8 cellular contexts compared by ENCODE assay signal in the genomic region with DNA sequence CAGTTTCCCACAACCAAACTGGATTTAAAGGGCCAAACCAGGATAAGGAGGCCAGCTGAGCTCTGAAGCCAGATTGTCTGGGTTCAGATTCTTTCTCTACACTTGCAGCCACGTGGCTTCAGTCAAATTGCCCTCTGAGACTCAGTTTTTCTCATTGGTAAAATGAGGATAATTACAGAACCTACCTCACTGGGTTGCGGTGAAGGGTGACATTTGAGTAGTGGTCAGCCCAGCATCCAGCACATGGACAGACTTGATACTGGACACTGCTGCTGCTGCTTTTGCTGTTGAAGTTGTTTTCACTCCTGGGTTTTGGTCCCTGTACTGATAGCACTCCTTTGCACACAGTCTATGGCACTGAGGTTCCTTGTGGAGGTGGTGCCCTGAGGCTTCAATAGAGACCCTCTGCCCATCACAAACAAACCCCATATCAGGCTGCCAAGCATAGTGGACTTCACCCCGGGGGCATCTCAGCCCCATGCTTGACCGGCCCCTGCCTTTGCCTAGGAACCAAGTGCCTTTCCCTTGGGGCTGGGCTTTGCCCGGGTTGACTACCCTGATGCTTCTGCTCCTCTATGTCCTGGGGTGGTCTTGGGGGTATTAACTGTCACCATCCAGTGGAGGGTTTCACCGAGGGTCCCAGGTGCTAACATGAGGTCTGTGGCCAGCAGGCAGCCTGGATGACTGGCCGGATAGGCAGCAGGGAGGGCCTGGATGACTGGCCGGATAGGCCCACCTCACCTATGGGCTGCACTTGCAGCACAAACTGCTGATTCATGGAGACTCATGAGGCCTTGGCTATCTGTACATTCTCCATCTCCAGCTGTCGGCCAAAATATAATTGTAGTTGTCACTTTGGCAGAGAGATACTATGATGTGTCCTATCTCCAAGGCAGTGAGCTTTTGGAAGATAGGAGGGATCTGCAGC. TPM values are rescaled to one million over a fixed set of nuclear protein-coding genes. Genes with fewer than 3 reads are reported as not detected.
DNase-seq lines count a peak whose midpoint lies in the region; FAIRE-seq and TF ChIP-seq lines count a peak whose summit lies in the region.

No MANE protein-coding gene starts in this region.

- H3K27ac ChIP-seq in small intestine (ENCODE audit: low read depth in 1 of 2, low read length in 1 of 2) = peak overlapping the region; percentile 47 to 94

- H3K36me3 ChIP-seq in small intestine (ENCODE audit: control insufficient read depth in 2 of 2, insufficient read depth in 2 of 2, low read length in 2 of 2) = no peaks in the 10 kb centered on the region

- FAIRE-seq in small intestine (lab: Jason Lieb, UNC) = no peak

- H3K27me3 ChIP-seq in small intestine (ENCODE audit: control insufficient read depth in 2 of 2, insufficient read depth in 2 of 2, low read length in 2 of 2) = no peaks in the 10 kb centered on the region

- DNase-seq in RPMI7951 (ENCODE audit: low read depth) (peak; percentile 32), fibroblast of gingiva (ENCODE audit: low read depth) (peak; percentile 46), small intestine (no peak), RKO (ENCODE audit: low spot score) (no peak), amygdala (lab: John Stamatoyannopoulos, UW) (no peak), cerebellar nuclear complex (lab: John Stamatoyannopoulos, UW) (no peak), HT-29 (ENCODE audit: low spot score) (no peak)

- H3K9me3 ChIP-seq in small intestine (ENCODE audit: control insufficient read depth, low read depth) = no peaks in the 10 kb centered on the region

- H3K4me3 ChIP-seq in small intestine (ENCODE audit: low read depth in 1 of 2, low read length in 2 of 2) = no peak overlapping the region

- 64 to 82% (median 76%) methylated on average over 9 of the region's 9 CpGs for WGBS in small intestine, 3 donors

- peaks cover 9 to 15% of the 10 kb centered on the region in 2 donors for H3K4me1 ChIP-seq in small intestine (ENCODE audit: control insufficient read depth in 2 of 2, insufficient read depth in 1 of 2, low read depth in 1 of 2, low read length in 1 of 2)

- peak; percentile 46 for TF ChIP-seq POLR2A in GM19193 (IDR thresholded peaks at IDR 0.05; ENCODE audit: extremely low read depth, insufficient read depth, insufficient read length)

RNA-seq across cellular contexts. Expression of a gene that starts 25.9 kb away (rescaled TPM):
- 48.3 and 60.4 TPM in 2 replicates for total RNA-seq in RPMI7951 (2014; rRNA removed; shearing (Covaris generic))
- 10 to 100 TPM; 39.1 to 52.1 (median 47.0) TPM for polyA plus RNA-seq in small intestine
- 33.4 and 36.5 TPM in 2 replicates for total RNA-seq in HT-29 (2014; rRNA removed; shearing (Covaris generic))

Comparison
In these comparisons a context has a peak if more than half of its experiments do, and no peak if none do; other contexts are left out.
1. DNase-seq: peak in RPMI7951 (single experiment) and fibroblast of gingiva (single experiment); none in small intestine (single experiment), RKO (single experiment), amygdala (0 of 56), cerebellar nuclear complex (0 of 2) and HT-29 (single experiment).